Comparison of ENCODE assay signal across 20 cellular contexts in the genomic region with DNA sequence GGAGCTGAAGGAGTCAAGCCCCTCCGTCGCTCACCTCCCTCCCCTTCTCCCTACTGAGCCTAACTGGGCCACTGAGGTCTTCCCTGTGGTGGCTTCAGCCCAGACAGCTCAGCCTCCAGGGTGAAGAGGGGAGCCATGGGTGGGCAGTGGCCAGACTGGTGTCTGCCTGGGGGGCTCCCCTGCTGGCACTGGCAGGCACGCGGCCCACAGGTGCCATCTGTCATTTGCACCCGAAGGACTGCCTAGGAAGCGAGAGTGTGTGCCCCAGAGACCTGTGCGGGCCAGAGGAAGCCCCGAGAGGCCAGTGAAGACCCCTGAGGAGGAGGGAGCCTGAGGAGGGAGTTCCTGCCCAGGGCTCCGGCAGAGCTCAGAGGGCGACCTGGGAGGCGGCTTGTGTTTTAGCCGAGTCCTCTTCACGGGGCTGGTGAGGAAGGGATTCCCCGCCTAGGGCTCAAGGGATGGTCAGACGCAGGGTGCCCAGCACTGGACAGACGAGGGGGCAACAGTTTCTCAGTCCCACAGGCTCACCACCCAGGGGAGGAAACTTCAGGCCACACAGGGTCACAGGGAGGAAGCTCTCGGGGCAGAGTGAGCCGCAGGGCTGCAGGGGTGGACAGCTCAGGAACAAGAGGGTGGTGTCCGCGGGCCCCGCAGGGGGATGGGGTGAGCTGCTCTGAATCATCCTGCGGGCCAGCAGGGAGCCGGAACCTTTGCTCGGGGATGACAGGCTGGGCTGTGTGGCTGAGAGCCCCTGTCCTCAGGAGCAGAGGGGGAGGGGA.
A peak's percentile ranks its signal among the peaks of the same experiment; 100 is the strongest.
DNase-seq lines count a peak whose midpoint lies in the region; ATAC-seq, FAIRE-seq and TF ChIP-seq lines count a peak whose summit lies in the region.
"Had no signal": no experiment of that assay in that cellular context is flagged by ENCODE, and none has a peak within 500 bp of the region (broad histone marks: within the 10 kb centered on the region; RNA-seq: fewer than 3 reads in every experiment).

No MANE protein-coding gene starts in this region.

- CTCF ChIA-PET in HepG2 (lab: Yijun Ruan, JAX; ENCODE audit: low intra/inter-chr PET ratio, low total read pairs): no interaction called here

- peak; percentile 72 for ATAC-seq in HepG2
- ATAC-seq: HCT116, SK-N-SH treated with all-trans-retinoic acid at 6 μM for 48 hours had no signal

- no peak for TF ChIP-seq POLR2A in NB4 (IDR thresholded peaks at IDR 0.05; ENCODE audit: extremely low read depth, insufficient read length)
- no peak for TF ChIP-seq POLR2A in HepG2 (IDR thresholded peaks at IDR 0.05; ENCODE audit: insufficient read depth in 1 of 2, low read depth in 2 of 2, low read length in 2 of 2)
- TF ChIP-seq POLR2A in spleen (IDR thresholded peaks at IDR 0.05): no peak

- no peak overlapping the region for H3K4me2 ChIP-seq in HepG2 (ENCODE audit: low read depth, low read length)

- no peak for TF ChIP-seq RAD21 in HepG2 (CRISPR knock-in tag; IDR thresholded peaks at IDR 0.05)

- H3K9ac ChIP-seq in HepG2 (ENCODE audit: insufficient read depth, low read depth, low read length): no peak overlapping the region

- TF ChIP-seq EP300 in HepG2 (IDR thresholded peaks at IDR 0.05; ENCODE audit: low read depth in 2 of 2, low read length in 2 of 2): no peak
- no peak for TF ChIP-seq EP300 in HepG2 (CRISPR knock-in tag; IDR thresholded peaks at IDR 0.05; ENCODE audit: borderline replicate concordance)

- TF ChIP-seq CTCF in NB4 (IDR thresholded peaks at IDR 0.05; ENCODE audit: low read depth, low read length) (no peak), HepG2 (CRISPR knock-in tag; IDR thresholded peaks at IDR 0.05) (no peak), spleen (IDR thresholded peaks at IDR 0.05 in 8 of 11, conservative IDR thresholded peaks at IDR 0.05 in 3 of 11) (no peak), WERI-Rb-1 (IDR thresholded peaks at IDR 0.05; ENCODE audit: low read depth, low read length) (no peak)

- H3K27ac ChIP-seq in HepG2 (ENCODE audit: extremely low read length, insufficient read depth, low read length) (no peak overlapping the region), spleen (no peak overlapping the region), WERI-Rb-1 (no peak overlapping the region)
- H3K27ac ChIP-seq: heart right ventricle had no signal

- H3K4me1 ChIP-seq in HepG2 (ENCODE audit: insufficient read depth, low read length): no peaks in the 10 kb centered on the region
- no peaks in the 10 kb centered on the region for H3K4me1 ChIP-seq in spleen
- H3K4me1 ChIP-seq: heart right ventricle had no signal

- H3K79me2 ChIP-seq in HepG2 (ENCODE audit: insufficient read depth, low read length): no peaks in the 10 kb centered on the region

- in situ Hi-C loops in HepG2 (cut with HindIII; ENCODE audit: extremely low pct_ligation_motif_present, low pct_unique_long_range_greater_than_20kb): no loop called here

- H4K20me1 ChIP-seq in HepG2 (ENCODE audit: insufficient read depth, low read length): no peaks in the 10 kb centered on the region

- DNase-seq in activated effector memory CD4-positive, alpha-beta T cell treated with anti-CD3 and anti-CD28 coated beads, Interleukin-2, amount 50 U/mL, for 16 hours: peak; percentile 60
- no peak for DNase-seq in activated effector memory CD4-positive, alpha-beta T cell treated with Interleukin-2 at 50 U/mL for 16 hours
- DNase-seq in NB4 (ENCODE audit: low read depth) (peak; percentile 61), HepG2 (ENCODE audit: low spot score) (no peak), spleen (peak; percentile 65), SIG-M5 treated with dmso at 0.1 percent for 504 hours (lab: John Stamatoyannopoulos, UW; ENCODE audit: unreplicated experiment) (no peak), middle frontal gyrus (ENCODE audit: extremely low spot score, low spot score) (no peak), WERI-Rb-1 (no peak)
- DNase-seq: activated CD4-positive, alpha-beta T cell treated with anti-CD3 and anti-CD28 coated beads, Interleukin-2, amount 10 ng/mL, durations not matched to agents 24 days and 14 days; activated naive CD4-positive, alpha-beta T cell treated with Interleukin-2 at 50 U/mL for 16 hours; heart right ventricle; mesenchymal stem cell; NCI-H1417 treated with DMSO at 0.1 percent for 48 hours; NCI-H82; nephron progenitor cell; stimulated activated naive CD4-positive, alpha-beta T cell treated with Interleukin-2 at 50 U/mL for 16 hours had no signal

- H3K36me3 ChIP-seq in HepG2 (replicated peaks in 1 of 2; ENCODE audit: control insufficient read depth in 1 of 2, insufficient read depth in 2 of 2, low read length in 2 of 2): no peaks in the 10 kb centered on the region
- H3K36me3 ChIP-seq in spleen: no peaks in the 10 kb centered on the region
- no peaks in the 10 kb centered on the region for H3K36me3 ChIP-seq in WERI-Rb-1
- H3K36me3 ChIP-seq: heart right ventricle had no signal

- 23% methylated on average over 9 of the region's 24 CpGs for WGBS in HepG2 (ENCODE audit: low lambda C conversion rate)
- 30 to 38% (median 36%) methylated on average over 9 to 24 of the region's 24 CpGs for WGBS in spleen, 5 donors

- H3K4me3 ChIP-seq in NB4 (ENCODE audit: low read depth, low read length) (no peak overlapping the region), HepG2 (replicated peaks in 1 of 3; ENCODE audit: insufficient read depth in 1 of 3, low read depth in 2 of 3, low read length in 3 of 3) (no peak overlapping the region; a peak in 1 of 6 replicates), spleen (no peak overlapping the region), WERI-Rb-1 (ENCODE audit: low read depth, low read length) (no peak overlapping the region)
- H3K4me3 ChIP-seq: heart right ventricle had no signal

- H3K27me3 ChIP-seq in HepG2 (ENCODE audit: control insufficient read depth in 1 of 2, insufficient read depth in 2 of 2, low read length in 2 of 2) (peaks cover 0 to 23% of the 10 kb centered on the region in 2 experiments; a peak in 4 of 5 replicates), spleen (replicated peaks in 1 of 7) (peaks cover 0 to 31% (median 7%) of the 10 kb centered on the region in 7 donors), WERI-Rb-1 (ENCODE audit: insufficient read depth, low read depth, severe bottlenecking) (no peaks in the 10 kb centered on the region)

- no peak overlapping the region for H2AFZ ChIP-seq in HepG2 (ENCODE audit: low read length)

- no TSS peak for BruUV-seq in HepG2 (replicated peaks; lab: Mats Ljungman, UMichigan)

- POLR2A ChIA-PET in HepG2 (lab: Yijun Ruan, JAX): no interaction called here

- H3K9me3 ChIP-seq in HepG2 (ENCODE audit: low read length) (no peaks in the 10 kb centered on the region), spleen (peaks cover 0 to 5% (median 0%) of the 10 kb centered on the region in 8 donors), WERI-Rb-1 (ENCODE audit: severe bottlenecking) (no peaks in the 10 kb centered on the region)

- no peak for FAIRE-seq in HepG2 (lab: Jason Lieb, UNC)
- FAIRE-seq: astrocyte, GM18507 had no signal

- intact Hi-C loops in HepG2 (cut with micrococcal nuclease; ENCODE audit: unreplicated experiment) (no loop called here), spleen (cut with DNase I; ENCODE audit: low total_unique reads) (no loop called here)

TF ChIP-seq in HepG2, 621 proteins besides CTCF, POLR2A, EP300 and RAD21 (continues in another document):
- TF ChIP-seq ERF (CRISPR knock-in tag; IDR thresholded peaks at IDR 0.05): no peak
- no peak for TF ChIP-seq HIVEP1 (CRISPR knock-in tag; IDR thresholded peaks at IDR 0.05)
- TF ChIP-seq, protein P1, sequence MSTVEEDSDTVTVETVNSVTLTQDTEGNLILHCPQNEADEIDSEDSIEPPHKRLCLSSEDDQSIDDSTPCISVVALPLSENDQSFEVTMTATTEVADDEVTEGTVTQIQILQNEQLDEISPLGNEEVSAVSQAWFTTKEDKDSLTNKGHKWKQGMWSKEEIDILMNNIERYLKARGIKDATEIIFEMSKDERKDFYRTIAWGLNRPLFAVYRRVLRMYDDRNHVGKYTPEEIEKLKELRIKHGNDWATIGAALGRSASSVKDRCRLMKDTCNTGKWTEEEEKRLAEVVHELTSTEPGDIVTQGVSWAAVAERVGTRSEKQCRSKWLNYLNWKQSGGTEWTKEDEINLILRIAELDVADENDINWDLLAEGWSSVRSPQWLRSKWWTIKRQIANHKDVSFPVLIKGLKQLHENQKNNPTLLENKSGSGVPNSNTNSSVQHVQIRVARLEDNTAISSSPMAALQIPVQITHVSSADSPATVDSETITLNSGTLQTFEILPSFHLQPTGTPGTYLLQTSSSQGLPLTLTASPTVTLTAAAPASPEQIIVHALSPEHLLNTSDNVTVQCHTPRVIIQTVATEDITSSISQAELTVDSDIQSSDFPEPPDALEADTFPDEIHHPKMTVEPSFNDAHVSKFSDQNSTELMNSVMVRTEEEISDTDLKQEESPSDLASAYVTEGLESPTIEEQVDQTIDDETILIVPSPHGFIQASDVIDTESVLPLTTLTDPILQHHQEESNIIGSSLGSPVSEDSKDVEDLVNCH (CRISPR knock-in tag; IDR thresholded peaks at IDR 0.05): no peak
- TF ChIP-seq NFE2L1 (CRISPR knock-in tag; IDR thresholded peaks at IDR 0.05; ENCODE audit: borderline replicate concordance): no peak
- TF ChIP-seq SNAPC2 (CRISPR knock-in tag; IDR thresholded peaks at IDR 0.05): no peak

Comparison
In these comparisons a context has a peak if more than half of its experiments do, and no peak if none do; other contexts are left out.
1. DNase-seq: peak in activated effector memory CD4-positive, alpha-beta T cell treated with anti-CD3 and anti-CD28 coated beads, Interleukin-2, amount 50 U/mL, for 16 hours (single experiment), NB4 (single experiment) and spleen (single experiment); none in activated effector memory CD4-positive, alpha-beta T cell treated with Interleukin-2 at 50 U/mL for 16 hours (single experiment), HepG2 (single experiment), SIG-M5 treated with dmso at 0.1 percent for 504 hours (single experiment), middle frontal gyrus (single experiment) and WERI-Rb-1 (single experiment).